In the genomic region with DNA sequence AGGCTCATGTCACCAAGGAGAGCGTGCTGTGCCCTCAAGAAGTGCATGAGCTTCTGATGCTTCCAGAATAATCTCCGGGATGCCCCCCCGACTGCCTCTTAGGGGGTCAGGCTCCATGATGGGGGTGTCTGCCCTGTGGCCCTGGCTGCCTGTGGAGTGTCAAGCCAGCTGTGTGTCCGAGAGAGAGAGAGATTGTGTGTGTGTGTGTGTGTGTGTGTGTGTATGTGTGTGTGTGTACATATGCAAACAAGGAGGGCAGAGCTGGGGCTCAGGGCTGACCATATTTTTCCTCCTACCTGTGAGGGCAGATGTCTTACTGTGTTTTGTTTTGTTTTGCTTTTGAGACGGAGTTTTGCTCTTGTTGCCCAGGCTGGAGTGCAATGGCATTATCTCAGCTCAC, we compare ENCODE assay signal across 2 cellular contexts.
A peak's percentile ranks its signal among the peaks of the same experiment; 100 is the strongest.
TF ChIP-seq lines count a peak whose summit lies in the region.

No MANE protein-coding gene starts in this region.

TF ChIP-seq in liver, 16 proteins besides CTCF, POLR2A, EP300 and RAD21:
- TF ChIP-seq HNF4A (conservative IDR thresholded peaks at IDR 0.05) (peak in 1 of 2 donors; percentile 18), JUND (IDR thresholded peaks at IDR 0.05) (no peak), FOXA1 (IDR thresholded peaks at IDR 0.05) (no peak), NR2F2 (IDR thresholded peaks at IDR 0.05) (no peak), FOXA2 (IDR thresholded peaks at IDR 0.05) (peak; percentile 50), HNF4G (IDR thresholded peaks at IDR 0.05) (no peak), SP1 (IDR thresholded peaks at IDR 0.05) (no peak), RXRA (IDR thresholded peaks at IDR 0.05) (peak in 1 of 2 donors; percentile 17), EGR1 (IDR thresholded peaks at IDR 0.05; ENCODE audit: low read depth in 2 of 2) (no peak), YY1 (IDR thresholded peaks at IDR 0.05) (no peak), GABPA (IDR thresholded peaks at IDR 0.05 in 1 of 2, conservative IDR thresholded peaks at IDR 0.05 in 1 of 2) (no peak), TAF1 (conservative IDR thresholded peaks at IDR 0.05) (no peak)
- TF ChIP-seq, protein P1, sequence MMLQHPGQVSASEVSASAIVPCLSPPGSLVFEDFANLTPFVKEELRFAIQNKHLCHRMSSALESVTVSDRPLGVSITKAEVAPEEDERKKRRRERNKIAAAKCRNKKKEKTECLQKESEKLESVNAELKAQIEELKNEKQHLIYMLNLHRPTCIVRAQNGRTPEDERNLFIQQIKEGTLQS (IDR thresholded peaks at IDR 0.05): no peak
- TF ChIP-seq, protein P2, sequence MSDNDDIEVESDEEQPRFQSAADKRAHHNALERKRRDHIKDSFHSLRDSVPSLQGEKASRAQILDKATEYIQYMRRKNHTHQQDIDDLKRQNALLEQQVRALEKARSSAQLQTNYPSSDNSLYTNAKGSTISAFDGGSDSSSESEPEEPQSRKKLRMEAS (IDR thresholded peaks at IDR 0.05): no peak
- TF ChIP-seq, protein P3, sequence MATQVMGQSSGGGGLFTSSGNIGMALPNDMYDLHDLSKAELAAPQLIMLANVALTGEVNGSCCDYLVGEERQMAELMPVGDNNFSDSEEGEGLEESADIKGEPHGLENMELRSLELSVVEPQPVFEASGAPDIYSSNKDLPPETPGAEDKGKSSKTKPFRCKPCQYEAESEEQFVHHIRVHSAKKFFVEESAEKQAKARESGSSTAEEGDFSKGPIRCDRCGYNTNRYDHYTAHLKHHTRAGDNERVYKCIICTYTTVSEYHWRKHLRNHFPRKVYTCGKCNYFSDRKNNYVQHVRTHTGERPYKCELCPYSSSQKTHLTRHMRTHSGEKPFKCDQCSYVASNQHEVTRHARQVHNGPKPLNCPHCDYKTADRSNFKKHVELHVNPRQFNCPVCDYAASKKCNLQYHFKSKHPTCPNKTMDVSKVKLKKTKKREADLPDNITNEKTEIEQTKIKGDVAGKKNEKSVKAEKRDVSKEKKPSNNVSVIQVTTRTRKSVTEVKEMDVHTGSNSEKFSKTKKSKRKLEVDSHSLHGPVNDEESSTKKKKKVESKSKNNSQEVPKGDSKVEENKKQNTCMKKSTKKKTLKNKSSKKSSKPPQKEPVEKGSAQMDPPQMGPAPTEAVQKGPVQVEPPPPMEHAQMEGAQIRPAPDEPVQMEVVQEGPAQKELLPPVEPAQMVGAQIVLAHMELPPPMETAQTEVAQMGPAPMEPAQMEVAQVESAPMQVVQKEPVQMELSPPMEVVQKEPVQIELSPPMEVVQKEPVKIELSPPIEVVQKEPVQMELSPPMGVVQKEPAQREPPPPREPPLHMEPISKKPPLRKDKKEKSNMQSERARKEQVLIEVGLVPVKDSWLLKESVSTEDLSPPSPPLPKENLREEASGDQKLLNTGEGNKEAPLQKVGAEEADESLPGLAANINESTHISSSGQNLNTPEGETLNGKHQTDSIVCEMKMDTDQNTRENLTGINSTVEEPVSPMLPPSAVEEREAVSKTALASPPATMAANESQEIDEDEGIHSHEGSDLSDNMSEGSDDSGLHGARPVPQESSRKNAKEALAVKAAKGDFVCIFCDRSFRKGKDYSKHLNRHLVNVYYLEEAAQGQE (IDR thresholded peaks at IDR 0.05): no peak
TF ChIP-seq in liver: peak in this region for 3.

TF ChIP-seq in HepG2, 621 proteins besides CTCF, POLR2A, EP300 and RAD21:
- TF ChIP-seq SUZ12 (IDR thresholded peaks at IDR 0.05; ENCODE audit: low read depth, low read length): no peak
- TF ChIP-seq ZNF24 (IDR thresholded peaks at IDR 0.05): no peak
- TF ChIP-seq NFYC (CRISPR knock-in tag; IDR thresholded peaks at IDR 0.05): no peak
- TF ChIP-seq ZBTB21 (CRISPR knock-in tag; IDR thresholded peaks at IDR 0.05): no peak
- TF ChIP-seq RARA (CRISPR knock-in tag; IDR thresholded peaks at IDR 0.05): no peak
- TF ChIP-seq GLI4 (CRISPR knock-in tag; IDR thresholded peaks at IDR 0.05; ENCODE audit: borderline replicate concordance): no peak
- no peak for TF ChIP-seq ZNF761 (CRISPR knock-in tag; conservative IDR thresholded peaks at IDR 0.05)
- TF ChIP-seq ZNF292 (CRISPR knock-in tag; IDR thresholded peaks at IDR 0.05; ENCODE audit: borderline replicate concordance, low read depth): no peak
- TF ChIP-seq ZNF615 (CRISPR knock-in tag; IDR thresholded peaks at IDR 0.05; ENCODE audit: borderline replicate concordance): no peak
- TF ChIP-seq, protein P4, sequence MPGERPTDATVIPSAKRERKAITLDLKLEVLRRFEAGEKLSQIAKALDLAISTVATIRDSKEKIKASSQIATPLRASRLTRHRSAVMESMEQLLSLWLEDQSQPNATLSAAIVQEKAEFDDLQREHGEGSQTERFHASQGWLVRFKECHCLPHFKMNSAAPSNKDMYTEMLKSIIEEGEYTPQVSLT (CRISPR knock-in tag; IDR thresholded peaks at IDR 0.05; ENCODE audit: borderline replicate concordance, low read depth): no peak
- TF ChIP-seq, protein P5, sequence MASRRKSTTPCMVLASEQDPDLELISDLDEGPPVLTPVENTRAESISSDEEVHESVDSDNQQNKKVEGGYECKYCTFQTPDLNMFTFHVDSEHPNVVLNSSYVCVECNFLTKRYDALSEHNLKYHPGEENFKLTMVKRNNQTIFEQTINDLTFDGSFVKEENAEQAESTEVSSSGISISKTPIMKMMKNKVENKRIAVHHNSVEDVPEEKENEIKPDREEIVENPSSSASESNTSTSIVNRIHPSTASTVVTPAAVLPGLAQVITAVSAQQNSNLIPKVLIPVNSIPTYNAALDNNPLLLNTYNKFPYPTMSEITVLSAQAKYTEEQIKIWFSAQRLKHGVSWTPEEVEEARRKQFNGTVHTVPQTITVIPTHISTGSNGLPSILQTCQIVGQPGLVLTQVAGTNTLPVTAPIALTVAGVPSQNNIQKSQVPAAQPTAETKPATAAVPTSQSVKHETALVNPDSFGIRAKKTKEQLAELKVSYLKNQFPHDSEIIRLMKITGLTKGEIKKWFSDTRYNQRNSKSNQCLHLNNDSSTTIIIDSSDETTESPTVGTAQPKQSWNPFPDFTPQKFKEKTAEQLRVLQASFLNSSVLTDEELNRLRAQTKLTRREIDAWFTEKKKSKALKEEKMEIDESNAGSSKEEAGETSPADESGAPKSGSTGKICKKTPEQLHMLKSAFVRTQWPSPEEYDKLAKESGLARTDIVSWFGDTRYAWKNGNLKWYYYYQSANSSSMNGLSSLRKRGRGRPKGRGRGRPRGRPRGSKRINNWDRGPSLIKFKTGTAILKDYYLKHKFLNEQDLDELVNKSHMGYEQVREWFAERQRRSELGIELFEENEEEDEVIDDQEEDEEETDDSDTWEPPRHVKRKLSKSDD (CRISPR knock-in tag; IDR thresholded peaks at IDR 0.05; ENCODE audit: low read depth): no peak
- no peak for TF ChIP-seq ISX (CRISPR knock-in tag; conservative IDR thresholded peaks at IDR 0.05)
- no peak for TF ChIP-seq MIXL1 (CRISPR knock-in tag; IDR thresholded peaks at IDR 0.05)
- TF ChIP-seq ZNF746 (CRISPR knock-in tag; IDR thresholded peaks at IDR 0.05): no peak
- TF ChIP-seq ZNF10 (CRISPR knock-in tag; IDR thresholded peaks at IDR 0.05; ENCODE audit: borderline replicate concordance, low read depth): no peak
- no peak for TF ChIP-seq SIX4 (CRISPR knock-in tag; IDR thresholded peaks at IDR 0.05)
- no peak for TF ChIP-seq PHF8 (CRISPR knock-in tag; IDR thresholded peaks at IDR 0.05)
- TF ChIP-seq, protein P6, sequence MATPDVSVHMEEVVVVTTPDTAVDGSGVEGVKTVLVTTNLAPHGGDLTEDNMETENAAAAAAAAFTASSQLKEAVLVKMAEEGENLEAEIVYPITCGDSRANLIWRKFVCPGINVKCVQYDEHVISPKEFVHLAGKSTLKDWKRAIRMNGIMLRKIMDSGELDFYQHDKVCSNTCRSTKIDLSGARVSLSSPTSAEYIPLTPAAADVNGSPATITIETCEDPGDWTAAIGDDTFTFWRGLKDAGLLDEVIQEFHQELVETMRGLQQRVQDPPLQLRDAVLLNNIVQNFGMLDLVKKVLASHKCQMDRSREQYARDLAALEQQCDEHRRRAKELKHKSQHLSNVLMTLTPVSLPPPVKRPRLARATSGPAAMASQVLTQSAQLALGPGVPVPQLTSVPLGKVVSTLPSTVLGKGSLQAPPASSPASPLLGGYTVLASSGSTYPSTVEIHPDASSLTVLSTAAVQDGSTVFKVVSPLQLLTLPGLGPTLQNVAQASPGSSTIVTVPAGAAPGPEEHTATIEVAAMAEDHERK (CRISPR knock-in tag; IDR thresholded peaks at IDR 0.05; ENCODE audit: low read depth): no peak
